19 cellular contexts compared by ENCODE assay signal in the genomic region with DNA sequence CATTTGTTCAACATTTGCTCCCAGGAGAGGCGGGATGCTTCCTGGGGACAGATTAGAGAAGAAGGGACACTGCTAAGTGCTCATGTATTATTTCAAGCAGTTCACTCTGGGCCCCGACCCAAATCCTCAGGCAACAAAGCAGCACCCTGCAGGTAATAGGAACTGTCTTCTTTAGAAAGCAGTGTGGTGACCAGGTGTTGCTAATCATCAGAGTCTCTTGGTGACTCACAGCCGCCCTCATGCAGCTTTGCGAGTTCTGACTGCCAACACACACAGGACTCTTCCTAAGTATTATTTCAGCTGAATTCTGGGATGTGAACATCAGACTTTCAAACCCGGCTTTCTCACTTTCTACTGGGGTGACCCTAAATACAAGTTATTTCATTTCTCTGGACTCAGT.
"Had no signal": no experiment of that assay in that cellular context is flagged by ENCODE, and none has a peak within 500 bp of the region (broad histone marks: within the 10 kb centered on the region; RNA-seq: fewer than 3 reads in every experiment).

No MANE protein-coding gene starts in this region.

- ATAC-seq: activated CD8-positive, alpha-beta T cell treated with anti-CD3 and anti-CD28 coated beads, Interleukin-2, amount 10 ng/mL, durations not matched to agents 7 days and 5 days; activated T-cell treated with anti-CD3 and anti-CD28 coated beads, Interleukin-2, amount 50 U/mL, for 72 hours; body of pancreas; gastrocnemius medialis; sciatic nerve; stimulated activated naive CD8-positive, alpha-beta T cell treated with anti-CD3 and anti-CD28 coated beads, Interleukin-15, amount 100 ng/mL, for 72 hours had no signal

- H3K27me3 Mint-ChIP-seq: activated naive CD8-positive, alpha-beta T cell; stimulated activated naive CD8-positive, alpha-beta T cell treated with anti-CD3 and anti-CD28 coated beads, Interleukin-15, amount 100 ng/mL, for 72 hours had no signal

- H3K4me1 Mint-ChIP-seq: neural crest cell; stimulated activated naive CD8-positive, alpha-beta T cell treated with anti-CD3 and anti-CD28 coated beads, Interleukin-15, amount 100 ng/mL, for 72 hours had no signal

- H3K9me3 Mint-ChIP-seq: neural crest cell; stimulated activated naive CD8-positive, alpha-beta T cell treated with anti-CD3 and anti-CD28 coated beads, Interleukin-15, amount 100 ng/mL, for 72 hours had no signal

- H3K4me3 Mint-ChIP-seq: activated CD8-positive, alpha-beta T cell treated with anti-CD3 and anti-CD28 coated beads, Interleukin-2, amount 10 ng/mL, durations not matched to agents 7 days and 5 days; activated naive CD8-positive, alpha-beta T cell; activated T-cell treated with anti-CD3 and anti-CD28 coated beads, Interleukin-2, amount 50 U/mL, for 72 hours; neural crest cell; stimulated activated naive CD8-positive, alpha-beta T cell treated with anti-CD3 and anti-CD28 coated beads, Interleukin-15, amount 100 ng/mL, for 72 hours had no signal

- H3K27ac Mint-ChIP-seq: activated CD8-positive, alpha-beta T cell treated with anti-CD3 and anti-CD28 coated beads, Interleukin-2, amount 10 ng/mL, durations not matched to agents 7 days and 5 days; activated naive CD8-positive, alpha-beta T cell; activated T-cell treated with anti-CD3 and anti-CD28 coated beads, Interleukin-2, amount 50 U/mL, for 72 hours; stimulated activated naive CD8-positive, alpha-beta T cell treated with anti-CD3 and anti-CD28 coated beads, Interleukin-15, amount 100 ng/mL, for 72 hours had no signal

- DNase-seq: activated CD4-positive, alpha-beta T cell treated with anti-CD3 and anti-CD28 coated beads for 48 hours; activated CD8-positive, alpha-beta memory T cell treated with anti-CD3 and anti-CD28 coated beads, Interleukin-2, amount 50 U/mL, for 4 hours; activated CD8-positive, alpha-beta T cell treated with anti-CD3 and anti-CD28 coated beads, Interleukin-2, amount 10 ng/mL, durations not matched to agents 7 days and 5 days; activated gamma-delta T cell; activated T-cell treated with anti-CD3 and anti-CD28 coated beads, Interleukin-2, amount 50 U/mL, for 72 hours; amniotic stem cell; body of pancreas; central memory CD4-positive, alpha-beta T cell; effector memory CD4-positive, alpha-beta T cell; gastrocnemius medialis; heart right ventricle; stimulated activated CD4-positive, alpha-beta T cell treated with anti-CD3 and anti-CD28 coated beads, Interleukin-1b, Interleukin-23, amount 100 ng/mL, for 48 hours; stimulated activated naive CD8-positive, alpha-beta T cell treated with anti-CD3 and anti-CD28 coated beads, Interleukin-15, amount 100 ng/mL, for 72 hours; T-helper 2 cell; upper lobe of left lung had no signal

- H3K4me3 ChIP-seq: body of pancreas, gastrocnemius medialis, heart right ventricle, lung, upper lobe of left lung had no signal
